ENCODE assay signal across 23 cellular contexts in the genomic region with DNA sequence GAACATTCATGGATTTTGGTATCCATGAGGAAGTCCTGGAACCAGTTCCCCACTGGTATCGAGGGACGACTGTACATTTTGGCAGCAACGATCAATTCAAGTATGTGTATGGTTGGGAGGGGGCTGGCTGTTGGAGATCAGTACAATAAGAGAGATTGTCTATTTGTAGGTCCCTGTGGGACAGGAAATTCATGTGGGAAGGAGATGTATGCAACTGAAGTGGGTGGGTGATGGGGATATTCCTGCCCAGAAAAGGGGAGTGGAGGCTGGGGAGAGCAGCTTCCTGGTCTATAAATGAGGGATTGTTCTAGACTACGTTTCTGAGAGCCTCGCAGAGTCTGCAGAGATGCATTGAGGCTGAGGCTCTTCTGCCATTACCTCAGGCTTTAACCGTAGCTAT.
"Had no signal": no experiment of that assay in that cellular context is flagged by ENCODE, and none has a peak within 500 bp of the region (broad histone marks: within the 10 kb centered on the region; RNA-seq: fewer than 3 reads in every experiment).

No MANE protein-coding gene starts in this region.

- DNase-seq: activated CD4-positive, alpha-beta memory T cell treated with anti-CD3 and anti-CD28 coated beads for 36 hours; activated CD4-positive, alpha-beta T cell treated with anti-CD3 and anti-CD28 coated beads for 36 hours; activated CD4-positive, alpha-beta T cell treated with anti-CD3 and anti-CD28 coated beads, Interleukin-2, amount 10 ng/mL, durations not matched to agents 24 days and 14 days; activated CD4-positive, CD25-positive, alpha-beta regulatory T cell; activated CD4-positive, CD25-positive, alpha-beta regulatory T cell treated with anti-CD3 and anti-CD28 coated beads, Interleukin-2, amount 50 U/mL, for 72 hours; activated CD8-positive, alpha-beta memory T cell treated with anti-CD3 and anti-CD28 coated beads, Interleukin-2, amount 10 ng/mL, durations not matched to agents 7 days and 5 days; activated CD8-positive, alpha-beta memory T cell treated with anti-CD3 and anti-CD28 coated beads, Interleukin-2, amount 50 U/mL, for 4 hours; activated CD8-positive, alpha-beta T cell treated with anti-CD3 and anti-CD28 coated beads, Interleukin-2, amount 10 ng/mL, durations not matched to agents 7 days and 5 days; activated effector memory CD4-positive, alpha-beta T cell treated with anti-CD3 and anti-CD28 coated beads, Interleukin-2, amount 50 U/mL, for 16 hours; activated naive CD4-positive, alpha-beta T cell; activated naive CD4-positive, alpha-beta T cell treated with anti-CD3 and anti-CD28 coated beads, Interleukin-2, amount 10 ng/mL, durations not matched to agents 7 days and 5 days; activated naive CD8-positive, alpha-beta T cell treated with anti-CD3 and anti-CD28 coated beads, Interleukin-2, amount 10 ng/mL, durations not matched to agents 7 days and 5 days; activated T-cell treated with anti-CD3 and anti-CD28 coated beads, Interleukin-2, amount 50 U/mL, for 1 hour; activated T-cell treated with anti-CD3 and anti-CD28 coated beads, Interleukin-2, amount 50 U/mL, for 48 hours; brain microvascular endothelial cell; dorsolateral prefrontal cortex; effector memory CD4-positive, alpha-beta T cell; endodermal cell; foreskin fibroblast; gastrocnemius medialis; glutamatergic neuron; heart left ventricle; T-helper 2 cell had no signal
